Comparison of ENCODE assay signal across 11 cellular contexts in genomic region chr9:136550439-136551085, GRCh38. TPM values are rescaled to one million over a fixed set of nuclear protein-coding genes. Genes with fewer than 3 reads are reported as not detected.
DNase-seq lines count a peak whose midpoint lies in the region; ATAC-seq and TF ChIP-seq lines count a peak whose summit lies in the region.
"Had no signal": no experiment of that assay in that cellular context is flagged by ENCODE, and none has a peak within 500 bp of the region (broad histone marks: within the 10 kb centered on the region; RNA-seq: fewer than 3 reads in every experiment).

No MANE protein-coding gene starts in this region.

- 57% methylated on average over 8 of the region's 11 CpGs for WGBS in esophagus muscularis mucosa

- TF ChIP-seq EP300 in esophagus muscularis mucosa (IDR thresholded peaks at IDR 0.05) = no peak

- H3K4me2 ChIP-seq in DND-41 (ENCODE audit: insufficient read depth, low read length) (peak overlapping the region; percentile 66), PC-3 (ENCODE audit: low read length) (peak overlapping the region; percentile 65)

- peaks cover 13% of the 10 kb centered on the region for H3K27me3 Mint-ChIP-seq in endothelial cell (ENCODE audit: unreplicated experiment)

- no peaks in the 10 kb centered on the region for H3K36me3 Mint-ChIP-seq in stimulated activated effector memory CD8-positive, alpha-beta T cell treated with anti-CD3 and anti-CD28 coated beads, Interleukin-12 subunit alpha, Interleukin-12 subunit beta, amount 100 ng/mL, for 72 hours
- no peaks in the 10 kb centered on the region for H3K36me3 Mint-ChIP-seq in endothelial cell (ENCODE audit: low read depth, unreplicated experiment)

- H3F3A ChIP-seq in PC-3 (ENCODE audit: low read length, unreplicated experiment) = no peaks in the 10 kb centered on the region

- H3K9ac ChIP-seq in DND-41 (ENCODE audit: low read depth, low read length) (peak overlapping the region; percentile 99), PC-3 (ENCODE audit: low read length) (no peak overlapping the region)

- H3K4me1 ChIP-seq in DND-41 (ENCODE audit: insufficient read depth, low read length) = peaks cover 83% of the 10 kb centered on the region
- peaks cover 19% of the 10 kb centered on the region for H3K4me1 ChIP-seq in PC-3 (ENCODE audit: insufficient read depth, low read length)
- H3K4me1 ChIP-seq in esophagus muscularis mucosa = peaks cover 48 to 95% (median 89%) of the 10 kb centered on the region in 4 donors
- H3K4me1 ChIP-seq in BE2C = no peaks in the 10 kb centered on the region

- H2AFZ ChIP-seq in DND-41 (ENCODE audit: low read depth, low read length) (no peak overlapping the region), PC-3 (ENCODE audit: low read length) (no peak overlapping the region)

- H3K4me3 ChIP-seq in DND-41 (ENCODE audit: low read depth in 1 of 2, low read length in 2 of 2) = peak overlapping the region in 1 of 2 experiments; percentile 45; a peak in 2 of 4 replicates
- H3K4me3 ChIP-seq in PC-3 (ENCODE audit: low read length) = no peak overlapping the region
- peak overlapping the region; percentile 90 to 98 (median 95) for H3K4me3 ChIP-seq in esophagus muscularis mucosa
- no peak overlapping the region for H3K4me3 ChIP-seq in BE2C (ENCODE audit: low read depth, low read length)
- H3K4me3 ChIP-seq: testis had no signal

- CTCF ChIA-PET in PC-3 (lab: Charles Lee) = no interaction called here

- no TSS peak for BruUV-seq in PC-3 (replicated peaks; lab: Mats Ljungman, UMichigan)

- no peak overlapping the region for H3K4me3 Mint-ChIP-seq in stimulated activated effector memory CD8-positive, alpha-beta T cell treated with anti-CD3 and anti-CD28 coated beads, Interleukin-12 subunit alpha, Interleukin-12 subunit beta, amount 100 ng/mL, for 72 hours
- no peak overlapping the region for H3K4me3 Mint-ChIP-seq in endothelial cell (ENCODE audit: unreplicated experiment)

- no peak for ATAC-seq in DND-41 (ENCODE audit: insufficient read depth, low read depth)
- ATAC-seq in PC-3 = no peak
- no peak for ATAC-seq in stimulated activated effector memory CD8-positive, alpha-beta T cell treated with anti-CD3 and anti-CD28 coated beads, Interleukin-12 subunit alpha, Interleukin-12 subunit beta, amount 100 ng/mL, for 72 hours
- no peak for ATAC-seq in HG03196 (IDR thresholded peaks at IDR 0.05; ENCODE audit: unreplicated experiment)

- H3K27me3 ChIP-seq in DND-41 (ENCODE audit: insufficient read depth, low read length, poor library complexity) = no peaks in the 10 kb centered on the region
- H3K27me3 ChIP-seq in PC-3 (ENCODE audit: low read length) = no peaks in the 10 kb centered on the region
- no peaks in the 10 kb centered on the region for H3K27me3 ChIP-seq in esophagus muscularis mucosa
- H3K27me3 ChIP-seq in BE2C = peaks cover 15% of the 10 kb centered on the region
- H3K27me3 ChIP-seq: testis had no signal

- intact Hi-C loops in PC-3 (cut with micrococcal nuclease) = no loop called here
- intact Hi-C loops in esophagus muscularis mucosa (cut with DNase I) = no loop called here

- TF ChIP-seq CTCF in DND-41 (IDR thresholded peaks at IDR 0.05; ENCODE audit: borderline replicate concordance, extremely low read depth, low read length, poor library complexity, severe bottlenecking) = no peak
- no peak for TF ChIP-seq CTCF in PC-3 (conservative IDR thresholded peaks at IDR 0.05; ENCODE audit: low read depth, low read length)
- no peak for TF ChIP-seq CTCF in esophagus muscularis mucosa (IDR thresholded peaks at IDR 0.05)
- TF ChIP-seq CTCF in BE2C (IDR thresholded peaks at IDR 0.05; ENCODE audit: low read depth, low read length) = no peak
- TF ChIP-seq CTCF in endothelial cell (IDR thresholded peaks at IDR 0.05; ENCODE audit: unreplicated experiment) = no peak

- H4K20me1 ChIP-seq in DND-41 (ENCODE audit: insufficient read depth, low read length) = no peaks in the 10 kb centered on the region
- H4K20me1 ChIP-seq in PC-3 (ENCODE audit: low read length) = no peaks in the 10 kb centered on the region

- H3K9me3 ChIP-seq in DND-41 (ENCODE audit: insufficient read depth, low read length, severe bottlenecking) (no peaks in the 10 kb centered on the region), PC-3 (ENCODE audit: low read length) (no peaks in the 10 kb centered on the region), esophagus muscularis mucosa (no peaks in the 10 kb centered on the region), BE2C (no peaks in the 10 kb centered on the region)
- H3K9me3 ChIP-seq: testis had no signal

- H3K9me3 Mint-ChIP-seq in stimulated activated effector memory CD8-positive, alpha-beta T cell treated with anti-CD3 and anti-CD28 coated beads, Interleukin-12 subunit alpha, Interleukin-12 subunit beta, amount 100 ng/mL, for 72 hours = no peaks in the 10 kb centered on the region
- no peaks in the 10 kb centered on the region for H3K9me3 Mint-ChIP-seq in endothelial cell (ENCODE audit: unreplicated experiment)

- H3K27ac ChIP-seq in DND-41 (ENCODE audit: low read length) (peak overlapping the region; percentile 100), PC-3 (ENCODE audit: low read length) (no peak overlapping the region), esophagus muscularis mucosa (replicated peaks in 1 of 4) (peak overlapping the region; percentile 95 to 99 (median 98))

- TF ChIP-seq POLR2A in esophagus muscularis mucosa (IDR thresholded peaks at IDR 0.05; ENCODE audit: low read depth) = no peak

- H3K36me3 ChIP-seq in DND-41 (ENCODE audit: insufficient read depth, low read length) (no peaks in the 10 kb centered on the region), PC-3 (ENCODE audit: low read depth, low read length) (no peaks in the 10 kb centered on the region), esophagus muscularis mucosa (no peaks in the 10 kb centered on the region), BE2C (no peaks in the 10 kb centered on the region)

- POLR2A ChIA-PET in PC-3 (lab: Charles Lee; ENCODE audit: unreplicated experiment) = no interaction called here

- H3K79me2 ChIP-seq in DND-41 (ENCODE audit: insufficient read depth, low read length) (peaks cover 46% of the 10 kb centered on the region), PC-3 (ENCODE audit: low read length) (no peaks in the 10 kb centered on the region)

- H3K27ac Mint-ChIP-seq in stimulated activated effector memory CD8-positive, alpha-beta T cell treated with anti-CD3 and anti-CD28 coated beads, Interleukin-12 subunit alpha, Interleukin-12 subunit beta, amount 100 ng/mL, for 72 hours = peak overlapping the region; percentile 64
- no peak overlapping the region for H3K27ac Mint-ChIP-seq in endothelial cell (ENCODE audit: unreplicated experiment)

- H3K9me2 ChIP-seq in PC-3 (replicated peaks; ENCODE audit: low read length) = no peaks in the 10 kb centered on the region

- DNase-seq in DND-41 = no peak
- DNase-seq in PC-3 = no peak
- no peak for DNase-seq in esophagus muscularis mucosa (ENCODE audit: extremely low spot score)
- DNase-seq in stimulated activated effector memory CD8-positive, alpha-beta T cell treated with anti-CD3 and anti-CD28 coated beads, Interleukin-12 subunit alpha, Interleukin-12 subunit beta, amount 100 ng/mL, for 72 hours (ENCODE audit: low spot score in 2 of 2) = no peak
- no peak for DNase-seq in NCI-H1105 treated with DMSO at 0.1 percent for 48 hours (lab: John Stamatoyannopoulos, UW)
- no peak for DNase-seq in BE2C
- no peak for DNase-seq in endothelial cell (ENCODE audit: low spot score)
- DNase-seq: NCI-H510A; stimulated activated CD4-positive, alpha-beta T cell treated with anti-CD3 and anti-CD28 coated beads, Interleukin-4, amount 100 ng/mL, for 24 hours had no signal

- H3K4me1 Mint-ChIP-seq in stimulated activated effector memory CD8-positive, alpha-beta T cell treated with anti-CD3 and anti-CD28 coated beads, Interleukin-12 subunit alpha, Interleukin-12 subunit beta, amount 100 ng/mL, for 72 hours = peaks cover 15% of the 10 kb centered on the region
- H3K4me1 Mint-ChIP-seq in endothelial cell (ENCODE audit: unreplicated experiment) = peaks cover 25% of the 10 kb centered on the region

RNA-seq across cellular contexts. Expression of gene NOTCH1, which starts 4.7 kb away (rescaled TPM):
- 14.3 and 20.8 TPM in 2 replicates for total RNA-seq in PC-3 (2014; rRNA removed)
- total RNA-seq in esophagus muscularis mucosa = 10 to 100 TPM; 48.6 to 90.6 (median 58.8) TPM
- polyA plus RNA-seq in BE2C (2012; ENCODE audit: insufficient read depth, insufficient read length, low read depth) = 0.91 TPM
- total RNA-seq in endothelial cell (ENCODE audit: unreplicated experiment) = 312 TPM

Comparison
In these comparisons a context has a peak if more than half of its experiments do, and no peak if none do; other contexts are left out.
1. H3K4me3 ChIP-seq: peak in esophagus muscularis mucosa (4 of 4); none in PC-3 (single experiment) and BE2C (single experiment).